12 cellular contexts compared by ENCODE assay signal in the genomic region with DNA sequence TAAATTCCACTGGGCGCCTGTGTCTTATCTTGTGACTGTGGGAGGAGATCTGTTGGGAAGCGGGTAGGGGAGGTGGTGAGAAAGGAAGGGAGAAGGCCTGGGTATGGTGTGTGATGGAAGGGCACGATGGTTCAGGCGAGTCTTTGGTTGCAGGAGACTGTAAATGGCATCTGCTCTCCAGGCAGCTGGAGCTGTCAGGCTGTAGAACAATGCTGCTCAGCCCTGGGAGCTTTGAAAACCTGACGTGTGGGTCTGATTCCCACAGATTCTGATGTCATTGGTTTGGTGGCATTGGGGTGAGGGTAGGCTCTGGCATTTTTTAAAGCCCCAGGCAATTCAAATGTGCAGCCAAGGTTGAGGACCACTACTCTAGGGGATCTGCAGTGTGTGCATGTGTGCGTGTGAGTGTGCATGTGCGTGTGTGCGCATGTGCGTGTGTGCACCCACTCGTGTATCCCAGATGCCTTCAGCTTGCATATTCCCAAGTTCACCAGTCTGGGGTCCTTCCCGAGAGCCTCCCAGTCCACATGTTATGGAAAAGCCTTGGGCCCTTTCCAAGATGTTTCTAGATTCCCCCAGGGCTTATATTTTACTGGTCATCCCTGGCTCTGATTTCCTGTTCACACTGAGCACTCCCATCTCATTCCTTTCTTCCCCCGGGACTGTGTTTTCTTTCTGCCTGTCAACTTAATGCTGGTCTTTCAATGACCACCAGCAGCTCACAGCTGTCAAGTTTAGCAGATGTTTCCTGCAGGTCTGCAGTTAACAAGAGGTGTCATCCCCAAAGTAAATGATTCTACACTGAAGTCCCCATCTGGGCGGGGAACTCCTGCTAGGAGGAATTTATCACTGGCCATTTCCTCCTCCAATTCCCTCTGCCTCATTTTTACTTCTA. TPM values are rescaled to one million over a fixed set of nuclear protein-coding genes. Genes with fewer than 3 reads are reported as not detected.
DNase-seq lines count a peak whose midpoint lies in the region; ATAC-seq, FAIRE-seq and TF ChIP-seq lines count a peak whose summit lies in the region.
"Had no signal": no experiment of that assay in that cellular context is flagged by ENCODE, and none has a peak within 500 bp of the region (broad histone marks: within the 10 kb centered on the region; RNA-seq: fewer than 3 reads in every experiment).

No MANE protein-coding gene starts in this region.

- DNase-seq in AG04450 (ENCODE audit: low read depth, low spot score) (no peak), head of caudate nucleus (no peak)
- DNase-seq in stimulated activated naive CD8-positive, alpha-beta T cell treated with anti-CD3 and anti-CD28 coated beads, Interleukin-15, Interleukin-2, amounts not matched to agents 100 U/mL and 50 U/mL, for 24 hours = no peak
- DNase-seq in activated CD8-positive, alpha-beta memory T cell treated with anti-CD3 and anti-CD28 coated beads, Interleukin-2, amount 50 U/mL, for 4 hours = no peak
- no peak for DNase-seq in activated CD4-positive, alpha-beta T cell treated with anti-CD3 and anti-CD28 coated beads, Interleukin-2, amount 50 U/mL, for 1 hour
- DNase-seq: activated CD4-positive, alpha-beta T cell treated with anti-CD3 and anti-CD28 coated beads for 1 hour; NCI-H2081 had no signal

- H3K27ac ChIP-seq in AG04450 (ENCODE audit: low read depth, low read length) (peak overlapping the region; percentile 39), mesodermal cell (ENCODE audit: low read depth, low read length, severe bottlenecking) (peak overlapping the region; percentile 3)
- H3K27ac ChIP-seq: esophagus muscularis mucosa had no signal

- ATAC-seq in GM21619 (IDR thresholded peaks at IDR 0.05; ENCODE audit: unreplicated experiment) = peak; percentile 59
- no peak for ATAC-seq in stimulated activated naive CD8-positive, alpha-beta T cell treated with anti-CD3 and anti-CD28 coated beads, Interleukin-15, Interleukin-2, amounts not matched to agents 100 U/mL and 50 U/mL, for 24 hours

- H3K9me3 ChIP-seq in AG04450 (ENCODE audit: control insufficient read depth, insufficient read depth, low read length) = peaks cover 29% of the 10 kb centered on the region; the same call in 1 of the 2 replicates
- peaks cover 32% of the 10 kb centered on the region for H3K9me3 ChIP-seq in mesodermal cell (ENCODE audit: control insufficient read depth, low read length)

- H3K4me3 ChIP-seq in AG04450 (ENCODE audit: low read depth, low read length) (no peak overlapping the region), mesodermal cell (ENCODE audit: extremely low read depth, insufficient read depth, low read length, poor library complexity, severe bottlenecking) (no peak overlapping the region)
- H3K4me3 ChIP-seq: esophagus muscularis mucosa had no signal

- CTCF ChIA-PET in AG04450 (lab: Charles Lee) = interaction anchor here (0.6 to 2.5 kb wide), 20 partner anchors 9 to 869 kb away, joined by 3 to 13 read pairs (median 4); no protein-coding TSS in a partner anchor

- H3K36me3 ChIP-seq in mesodermal cell (ENCODE audit: control insufficient read depth, insufficient read depth, low read length) = no peaks in the 10 kb centered on the region
- H3K36me3 ChIP-seq: esophagus muscularis mucosa had no signal

- peak; percentile 60 for FAIRE-seq in endometrium (lab: Jason Lieb, UNC)
- FAIRE-seq: HepG2 had no signal

- POLR2A ChIA-PET in AG04450 (lab: Yijun Ruan, JAX) = interaction anchor here (0.7 kb wide), 1 partner anchor 254 kb away, joined by 4 read pairs; a partner anchor contains a TSS

- no peaks in the 10 kb centered on the region for H3K27me3 ChIP-seq in AG04450 (ENCODE audit: control insufficient read depth, insufficient read depth, low read length)
- H3K27me3 ChIP-seq: esophagus muscularis mucosa had no signal

- TF ChIP-seq CTCF in AG04450 (IDR thresholded peaks at IDR 0.05; ENCODE audit: low read depth, low read length) = no peak

- peaks cover 6% of the 10 kb centered on the region for H3K4me1 ChIP-seq in mesodermal cell (ENCODE audit: control insufficient read depth, insufficient read depth, low read length, poor library complexity, severe bottlenecking)

- intact Hi-C loops in head of caudate nucleus (cut with DNase I) = no loop called here

- WGBS in mesodermal cell (ENCODE audit: insufficient coverage in 2 of 2), 2 experiments = 85 to 91% methylated on average over 10 to 12 of the region's 13 CpGs

RNA-seq across cellular contexts. Expression of a gene that starts 34.0 kb away (rescaled TPM):
- 81.7 and 96.7 TPM in 2 replicates for polyA plus RNA-seq in AG04450 (2011; rRNA removed)
- polyA minus RNA-seq in AG04450 (2011; rRNA and poly(A)+ RNA removed) = 57.5 and 70.5 TPM in 2 replicates
- polyA plus RNA-seq in mesodermal cell (2013, experiment 1 of 2) = 105 TPM
- 99.7 TPM for polyA plus RNA-seq in mesodermal cell (2013, experiment 2 of 2)
